10 cellular contexts compared by ENCODE assay signal in genomic region chrX:2474963-2475726, GRCh38.
"Had no signal": no experiment of that assay in that cellular context is flagged by ENCODE, and none has a peak within 500 bp of the region (broad histone marks: within the 10 kb centered on the region; RNA-seq: fewer than 3 reads in every experiment).

No MANE protein-coding gene starts in this region.

- H3K4me3 ChIP-seq: gastrocnemius medialis, heart right ventricle, tibial artery, vagina had no signal

- H3K4me3 Mint-ChIP-seq: activated CD4-positive, alpha-beta memory T cell treated with anti-CD3 and anti-CD28 coated beads for 36 hours had no signal

- H3K36me3 ChIP-seq: gastrocnemius medialis, vagina had no signal

- DNase-seq: activated CD4-positive, alpha-beta memory T cell treated with anti-CD3 and anti-CD28 coated beads for 36 hours; activated naive CD4-positive, alpha-beta T cell; aorta; gastrocnemius medialis; heart right ventricle; retina; T-helper 9 cell; tibial artery had no signal

- H3K27ac Mint-ChIP-seq: activated CD4-positive, alpha-beta memory T cell treated with anti-CD3 and anti-CD28 coated beads for 36 hours had no signal

- H3K27me3 ChIP-seq: gastrocnemius medialis, heart right ventricle, tibial artery, vagina had no signal

- H3K4me1 ChIP-seq: parathyroid adenoma, tibial artery, vagina had no signal

- H3K27ac ChIP-seq: gastrocnemius medialis, heart right ventricle, parathyroid adenoma, tibial artery, vagina had no signal

- H3K9ac ChIP-seq: parathyroid adenoma had no signal

- ATAC-seq: gastrocnemius medialis, heart right ventricle had no signal

- H3K27me3 Mint-ChIP-seq: activated CD4-positive, alpha-beta memory T cell treated with anti-CD3 and anti-CD28 coated beads for 36 hours had no signal
